12 cellular contexts compared by ENCODE assay signal in the genomic region with DNA sequence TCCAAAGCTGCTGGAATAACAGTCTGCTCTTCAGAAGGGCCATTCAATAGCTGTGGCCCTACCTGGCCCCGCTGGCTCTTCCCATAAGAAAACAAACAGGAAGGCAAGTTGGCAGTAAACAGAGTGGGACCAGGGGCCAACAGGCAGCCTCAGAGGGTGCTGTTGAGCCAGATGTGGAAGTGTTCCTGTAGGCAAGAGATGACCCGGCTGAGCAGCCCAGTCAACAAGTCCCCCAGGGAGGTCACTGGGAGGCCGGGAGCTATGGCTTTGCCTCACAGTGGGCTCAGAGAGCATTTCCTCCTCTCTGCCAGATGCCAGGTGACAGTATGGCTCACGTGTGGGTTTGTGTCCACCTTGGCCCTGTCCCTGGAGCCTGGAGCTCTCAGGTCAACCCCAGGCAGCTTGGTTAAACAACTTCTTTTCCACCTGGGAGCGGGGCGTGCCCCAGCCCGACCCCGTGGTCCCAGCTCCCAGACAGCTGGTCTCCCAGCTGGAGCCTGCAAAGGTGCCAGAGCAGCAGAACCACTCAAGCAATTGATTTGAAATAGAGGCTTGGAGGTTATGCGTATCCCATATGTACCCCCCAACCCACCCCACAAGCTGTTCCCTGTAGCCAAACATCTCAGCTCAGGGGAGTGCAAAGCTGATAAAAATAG. TPM values are rescaled to one million over a fixed set of nuclear protein-coding genes. Genes with fewer than 3 reads are reported as not detected.
"Had no signal": no experiment of that assay in that cellular context is flagged by ENCODE, and none has a peak within 500 bp of the region (broad histone marks: within the 10 kb centered on the region; RNA-seq: fewer than 3 reads in every experiment).

No MANE protein-coding gene starts in this region.

- DNase-seq: activated naive CD4-positive, alpha-beta T cell treated with anti-CD3 and anti-CD28 coated beads, Interleukin-2, amount 50 U/mL, for 16 hours; adrenal gland; cortex of kidney; effector CD8-positive, alpha-beta T cell; gastrocnemius medialis; hippocampal formation; mammary epithelial cell; stimulated activated CD4-positive, alpha-beta T cell treated with anti-CD3 and anti-CD28 coated beads, Interleukin-2, amount 100 ng/mL, for 48 hours; stimulated activated naive CD4-positive, alpha-beta T cell treated with Interleukin-2 at 50 U/mL for 16 hours; T-helper 2 cell; trophoblast cell had no signal

RNA-seq across cellular contexts. Expression of a gene that starts 33.8 kb away (rescaled TPM):
- total RNA-seq: activated T-helper 2 cell treated with anti-CD3 and anti-CD28 coated beads, Interferon-gamma antibody, Interleukin-2, Interleukin-4, amounts not matched to agents 10 μg/mL and 5 μg/mL and 100 μg/mL, durations not matched to agents 14 hours and 24 hours and 36 hours had no signal
